8 cellular contexts compared by ENCODE assay signal in genomic region chr1:203829247-203829646, GRCh38. TPM values are rescaled to one million over a fixed set of nuclear protein-coding genes. Genes with fewer than 3 reads are reported as not detected.
A peak's percentile ranks its signal among the peaks of the same experiment; 100 is the strongest.
DNase-seq lines count a peak whose midpoint lies in the region; ATAC-seq and TF ChIP-seq lines count a peak whose summit lies in the region.
"Not testable (repeated sequence)": the region's sequence is repeated elsewhere in the genome, so short reads cannot be mapped to it uniquely, and the experiment has no call there.

No MANE protein-coding gene starts in this region.

- not testable (repeated sequence) for DNase-seq in CD8-positive, alpha-beta T cell; activated B cell treated with CpG ODN at 0.5 μM for 24 hours; right cardiac atrium; naive thymus-derived CD8-positive, alpha-beta T cell; upper lobe of right lung
- DNase-seq in MV-4-11 (lab: John Stamatoyannopoulos, UW) (peak; percentile 75), brain microvascular endothelial cell (peak; percentile 25), fibroblast of peridontal ligament (ENCODE audit: extremely low read depth) (peak; percentile 52)

- not testable (repeated sequence) for H3K27me3 Mint-ChIP-seq in CD8-positive, alpha-beta T cell (ENCODE audit: low read depth); activated B cell treated with CpG ODN at 0.5 μM for 24 hours; naive thymus-derived CD8-positive, alpha-beta T cell

- POLR2A ChIA-PET in CD8-positive, alpha-beta T cell (lab: Charles Lee); activated B cell treated with CpG ODN at 0.5 μM for 24 hours (lab: Charles Lee); naive thymus-derived CD8-positive, alpha-beta T cell (lab: Charles Lee): not testable (repeated sequence)

- WGBS in right cardiac atrium = 64% methylated on average over 5 of the region's 5 CpGs

- intact Hi-C loops in CD8-positive, alpha-beta T cell (cut with DNase I, micrococcal nuclease); activated B cell treated with CpG ODN at 0.5 μM for 24 hours (cut with micrococcal nuclease); right cardiac atrium (cut with DNase I); upper lobe of right lung (cut with DNase I): not testable (repeated sequence)

- ATAC-seq in CD8-positive, alpha-beta T cell; activated B cell treated with CpG ODN at 0.5 μM for 24 hours (ENCODE audit: low read depth); naive thymus-derived CD8-positive, alpha-beta T cell: not testable (repeated sequence)
- ATAC-seq in right cardiac atrium = peak; percentile 38 to 59
- ATAC-seq in upper lobe of right lung = peak; percentile 79

- H3K36me3 Mint-ChIP-seq in CD8-positive, alpha-beta T cell = peaks cover 80% of the 10 kb centered on the region
- H3K36me3 Mint-ChIP-seq in activated B cell treated with CpG ODN at 0.5 μM for 24 hours (ENCODE audit: low read depth) = peaks cover 76% of the 10 kb centered on the region
- H3K36me3 Mint-ChIP-seq in naive thymus-derived CD8-positive, alpha-beta T cell = peaks cover 4 to 95% (median 13%) of the 10 kb centered on the region in 3 donors

- H3K4me1 Mint-ChIP-seq in CD8-positive, alpha-beta T cell (ENCODE audit: low read depth) = peaks cover 18% of the 10 kb centered on the region
- H3K4me1 Mint-ChIP-seq in activated B cell treated with CpG ODN at 0.5 μM for 24 hours = not testable (repeated sequence)
- peaks cover 3 to 15% (median 9%) of the 10 kb centered on the region in 4 donors for H3K4me1 Mint-ChIP-seq in naive thymus-derived CD8-positive, alpha-beta T cell

- peak overlapping the region; percentile 24 for H3K27ac Mint-ChIP-seq in CD8-positive, alpha-beta T cell
- peak overlapping the region; percentile 38 for H3K27ac Mint-ChIP-seq in activated B cell treated with CpG ODN at 0.5 μM for 24 hours
- peak overlapping the region in 6 of 10 donors; percentile 4 to 73 (median 34) for H3K27ac Mint-ChIP-seq in naive thymus-derived CD8-positive, alpha-beta T cell

- H3K4me1 ChIP-seq in CD8-positive, alpha-beta T cell (ENCODE audit: insufficient read depth, low read length); right cardiac atrium (ENCODE audit: control insufficient read depth, insufficient read depth, low read length): not testable (repeated sequence)
- H3K4me1 ChIP-seq in upper lobe of right lung = peaks cover 13% of the 10 kb centered on the region

- not testable (repeated sequence) for H3K9me3 Mint-ChIP-seq in CD8-positive, alpha-beta T cell; activated B cell treated with CpG ODN at 0.5 μM for 24 hours; naive thymus-derived CD8-positive, alpha-beta T cell

- not testable (repeated sequence) for H3K4me3 Mint-ChIP-seq in CD8-positive, alpha-beta T cell; activated B cell treated with CpG ODN at 0.5 μM for 24 hours
- H3K4me3 Mint-ChIP-seq in naive thymus-derived CD8-positive, alpha-beta T cell = peak overlapping the region in 1 of 10 donors; percentile 22

- TF ChIP-seq CTCF in CD8-positive, alpha-beta T cell (IDR thresholded peaks at IDR 0.05); activated B cell treated with CpG ODN at 0.5 μM for 24 hours (IDR thresholded peaks at IDR 0.05); brain microvascular endothelial cell (IDR thresholded peaks at IDR 0.05; ENCODE audit: low read depth, low read length, missing control alignments); upper lobe of right lung (IDR thresholded peaks at IDR 0.05): not testable (repeated sequence)

- not testable (repeated sequence) for H3K9me3 ChIP-seq in CD8-positive, alpha-beta T cell (ENCODE audit: low read length); right cardiac atrium (ENCODE audit: control insufficient read depth, low read length); upper lobe of right lung

- in situ Hi-C loops in brain microvascular endothelial cell (cut with HindIII; ENCODE audit: low pct_ligation_motif_present, low sequenced_read_pairs) = not testable (repeated sequence)

- H3K36me3 ChIP-seq in CD8-positive, alpha-beta T cell (ENCODE audit: insufficient read depth, low read length) = peaks cover 51% of the 10 kb centered on the region
- H3K36me3 ChIP-seq in brain microvascular endothelial cell (replicated peaks) = peaks cover 51% of the 10 kb centered on the region
- H3K36me3 ChIP-seq in upper lobe of right lung = peaks cover 95% of the 10 kb centered on the region

- CTCF ChIA-PET in CD8-positive, alpha-beta T cell (lab: Charles Lee); activated B cell treated with CpG ODN at 0.5 μM for 24 hours (lab: Charles Lee): not testable (repeated sequence)

- H3K27me3 ChIP-seq in CD8-positive, alpha-beta T cell (ENCODE audit: insufficient read depth, low read length); brain microvascular endothelial cell (replicated peaks); right cardiac atrium (ENCODE audit: control insufficient read depth, insufficient read depth); upper lobe of right lung: not testable (repeated sequence)

- H3K27ac ChIP-seq in CD8-positive, alpha-beta T cell (ENCODE audit: low read depth, low read length); right cardiac atrium (ENCODE audit: low read length): not testable (repeated sequence)
- H3K27ac ChIP-seq in brain microvascular endothelial cell = peak overlapping the region; percentile 79
- peak overlapping the region; percentile 37 for H3K27ac ChIP-seq in upper lobe of right lung

- H3K4me3 ChIP-seq in CD8-positive, alpha-beta T cell (ENCODE audit: low read depth, low read length); brain microvascular endothelial cell (ENCODE audit: low read depth, low read length); right cardiac atrium (ENCODE audit: low read length); upper lobe of right lung: not testable (repeated sequence)

RNA-seq across cellular contexts. Expression of gene SNRPE, which starts 32.2 kb away (rescaled TPM):
- total RNA-seq in CD8-positive, alpha-beta T cell = 10 to 100 TPM; 66.5 to 84.0 TPM
- total RNA-seq in activated B cell treated with CpG ODN at 0.5 μM for 24 hours = 149 and 156 TPM in 2 replicates
- total RNA-seq in right cardiac atrium = 10 to 100 TPM; 48.7 to 59.7 (median 56.1) TPM
- 76.9 TPM for polyA plus RNA-seq in right cardiac atrium
- 10 to 100 TPM; 85.9 to 89.6 TPM for total RNA-seq in naive thymus-derived CD8-positive, alpha-beta T cell
- polyA plus RNA-seq in naive thymus-derived CD8-positive, alpha-beta T cell = 100 to 1,000 TPM; 223 to 281 (median 249) TPM
- total RNA-seq in upper lobe of right lung = 58.0 TPM

RNA-seq across cellular contexts. Expression of gene ZBED6, which starts 33.8 kb away (rescaled TPM):
- total RNA-seq in CD8-positive, alpha-beta T cell = 10 to 100 TPM; 25.0 to 25.8 TPM
- total RNA-seq in activated B cell treated with CpG ODN at 0.5 μM for 24 hours (26.3 and 31.4 TPM in 2 replicates), right cardiac atrium (10 to 100 TPM; 15.7 to 23.2 (median 18.3) TPM), upper lobe of right lung (29.5 TPM)
- polyA plus RNA-seq in right cardiac atrium = 1.8 TPM
- total RNA-seq in naive thymus-derived CD8-positive, alpha-beta T cell = 10 to 100 TPM; 30.3 to 32.0 TPM
- polyA plus RNA-seq in naive thymus-derived CD8-positive, alpha-beta T cell = 1 to 10 TPM; 1.1 to 1.2 (median 1.1) TPM

RNA-seq across cellular contexts. Expression of gene ZC3H11A, which starts 33.8 kb away (rescaled TPM):
- 10 to 100 TPM; 72.7 to 77.2 TPM for total RNA-seq in CD8-positive, alpha-beta T cell
- total RNA-seq in activated B cell treated with CpG ODN at 0.5 μM for 24 hours = 85.6 and 91.6 TPM in 2 replicates
- 10 to 100 TPM; 46.8 to 56.0 (median 50.9) TPM for total RNA-seq in right cardiac atrium
- polyA plus RNA-seq in right cardiac atrium = 33.4 TPM
- total RNA-seq in naive thymus-derived CD8-positive, alpha-beta T cell = 100 to 1,000 TPM; 133 TPM
- polyA plus RNA-seq in naive thymus-derived CD8-positive, alpha-beta T cell = 10 to 100 TPM; 47.7 to 57.8 (median 50.6) TPM
- total RNA-seq in upper lobe of right lung = 84.5 TPM
